In genomic region chr1:232457607-232458006, GRCh38 we compare ENCODE assay signal across 10 cellular contexts.
DNase-seq lines count a peak whose midpoint lies in the region; ATAC-seq and TF ChIP-seq lines count a peak whose summit lies in the region.
"Had no signal": no experiment of that assay in that cellular context is flagged by ENCODE, and none has a peak within 500 bp of the region (broad histone marks: within the 10 kb centered on the region; RNA-seq: fewer than 3 reads in every experiment).

No MANE protein-coding gene starts in this region.

- no peaks in the 10 kb centered on the region for H3K27me3 ChIP-seq in left lung

- no peak overlapping the region for H3K27ac ChIP-seq in left lung

- peak; percentile 96 for ATAC-seq in GM21447 (IDR thresholded peaks at IDR 0.05; ENCODE audit: unreplicated experiment)
- peak; percentile 89 for ATAC-seq in HG03439 (IDR thresholded peaks at IDR 0.05; ENCODE audit: unreplicated experiment)
- ATAC-seq in left lung: peak; percentile 18

- H3K4me1 ChIP-seq in left lung: peaks cover 0 to 15% of the 10 kb centered on the region in 2 donors

- DNase-seq in activated CD4-positive, alpha-beta T cell treated with anti-CD3 and anti-CD28 coated beads for 48 hours: peak; percentile 25
- no peak for DNase-seq in activated CD4-positive, alpha-beta T cell treated with anti-CD3 and anti-CD28 coated beads for 1 hour
- no peak for DNase-seq in left lung
- no peak for DNase-seq in NCI-H1930 (lab: John Stamatoyannopoulos, UW)
- no peak for DNase-seq in RKO (ENCODE audit: low spot score)
- no peak for DNase-seq in hepatic stellate cell (ENCODE audit: low spot score)
- DNase-seq: activated CD4-positive, CD25-positive, alpha-beta regulatory T cell treated with anti-CD3 and anti-CD28 coated beads, Interleukin-2, amount 50 U/mL, for 72 hours; head of caudate nucleus had no signal

- intact Hi-C loops in left lung (cut with DNase I): no loop called here

- H3K4me3 ChIP-seq in left lung: no peak overlapping the region

- H3K36me3 ChIP-seq in left lung: peaks cover 0 to 18% of the 10 kb centered on the region in 2 donors

- H3K9me3 ChIP-seq in left lung: no peaks in the 10 kb centered on the region

- no peak for TF ChIP-seq CTCF in left lung (IDR thresholded peaks at IDR 0.05)

Comparison
In these comparisons a context has a peak if more than half of its experiments do, and no peak if none do; other contexts are left out.
1. ATAC-seq: peak in every context shown above with its lines; median percentile 96 in GM21447; 89 in HG03439; 18 in left lung.